ENCODE assay signal across 9 cellular contexts in genomic region chr2:152058655-152059054, GRCh38.
"Had no signal": no experiment of that assay in that cellular context is flagged by ENCODE, and none has a peak within 500 bp of the region (broad histone marks: within the 10 kb centered on the region; RNA-seq: fewer than 3 reads in every experiment).

No MANE protein-coding gene starts in this region.

- DNase-seq: GM23248, GOT3, H7, KG1 had no signal

- H3K4me3 ChIP-seq: GM23248, HAP-1 had no signal

- H3K36me3 ChIP-seq: HAP-1 had no signal

- ATAC-seq: HCT116, HepG2 had no signal

- H3K27ac ChIP-seq: GM23248, HL-60 had no signal

- H3K4me1 ChIP-seq: HAP-1 had no signal

- H3K27ac Mint-ChIP-seq: IgD-negative memory B cell had no signal

- FAIRE-seq: HepG2 had no signal
